ENCODE assay signal across 28 cellular contexts in the genomic region with DNA sequence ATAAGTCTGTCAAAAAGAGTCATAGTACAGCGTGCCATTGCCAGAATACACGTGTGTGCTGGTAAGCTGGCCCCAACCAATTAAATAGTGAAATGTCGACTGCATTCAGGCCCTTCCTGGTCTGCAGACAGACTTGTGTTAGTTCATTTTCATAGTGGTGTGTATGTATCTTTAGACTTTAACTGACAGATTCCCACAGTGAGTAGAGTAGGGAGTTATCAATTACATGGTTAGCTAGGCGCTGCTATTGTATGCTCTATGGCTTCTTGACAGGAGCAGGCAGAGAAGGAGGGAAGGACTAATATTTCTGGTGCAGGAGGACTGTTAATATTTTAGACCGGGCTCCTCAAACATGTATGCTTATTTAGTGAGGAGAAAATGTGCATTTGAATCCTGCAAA.
"Had no signal": no experiment of that assay in that cellular context is flagged by ENCODE, and none has a peak within 500 bp of the region (broad histone marks: within the 10 kb centered on the region; RNA-seq: fewer than 3 reads in every experiment).

No MANE protein-coding gene starts in this region.

- H3K36me3 ChIP-seq: right lobe of liver, sigmoid colon, stomach, thoracic aorta, thyroid gland, tibial nerve, upper lobe of left lung, vagina had no signal

- H3K4me1 ChIP-seq: parathyroid adenoma, sigmoid colon, stomach, thyroid gland, upper lobe of left lung had no signal

- H3K27ac ChIP-seq: parathyroid adenoma, psoas muscle, right lobe of liver, sigmoid colon, stomach, thoracic aorta, thyroid gland, tibial nerve, upper lobe of left lung, vagina had no signal

- H3K27ac Mint-ChIP-seq: naive thymus-derived CD4-positive, alpha-beta T cell; natural killer cell; nephron; progenitor cell of endocrine pancreas; stimulated activated effector memory CD8-positive, alpha-beta T cell treated with anti-CD3 and anti-CD28 coated beads, Interleukin-12 subunit alpha, Interleukin-12 subunit beta, amount 100 ng/mL, for 72 hours; stimulated activated naive B cell treated with anti-CD40 and anti-IgM and Interleukin-4, amounts not matched to agents 10 μg/mL and 1 μg/mL and 100 μg/mL, for 72 hours; stimulated activated naive CD8-positive, alpha-beta T cell treated with anti-CD3 and anti-CD28 coated beads, Interleukin-15, Interleukin-2, amounts not matched to agents 100 ng/mL and 50 ng/mL, for 24 hours had no signal

- ATAC-seq: naive thymus-derived CD4-positive, alpha-beta T cell; natural killer cell; psoas muscle; right cardiac atrium; right lobe of liver; stimulated activated effector memory CD8-positive, alpha-beta T cell treated with anti-CD3 and anti-CD28 coated beads, Interleukin-12 subunit alpha, Interleukin-12 subunit beta, amount 100 ng/mL, for 72 hours; stimulated activated naive B cell treated with anti-CD40 and anti-IgM and Interleukin-4, amounts not matched to agents 10 μg/mL and 1 μg/mL and 100 μg/mL, for 72 hours had no signal

- H3K4me3 ChIP-seq: psoas muscle, right lobe of liver, sigmoid colon, stomach, thoracic aorta, thyroid gland, tibial nerve, upper lobe of left lung, vagina had no signal

- H3K4me3 Mint-ChIP-seq: naive thymus-derived CD4-positive, alpha-beta T cell; natural killer cell; nephron; stimulated activated effector memory CD8-positive, alpha-beta T cell treated with anti-CD3 and anti-CD28 coated beads, Interleukin-12 subunit alpha, Interleukin-12 subunit beta, amount 100 ng/mL, for 72 hours; stimulated activated naive B cell treated with anti-CD40 and anti-IgM and Interleukin-4, amounts not matched to agents 10 μg/mL and 1 μg/mL and 100 μg/mL, for 72 hours; stimulated activated naive CD8-positive, alpha-beta T cell treated with anti-CD3 and anti-CD28 coated beads, Interleukin-15, Interleukin-2, amounts not matched to agents 100 ng/mL and 50 ng/mL, for 24 hours had no signal

- FAIRE-seq: small intestine, urothelium cell line had no signal

- H3K36me3 Mint-ChIP-seq: natural killer cell; stimulated activated effector memory CD8-positive, alpha-beta T cell treated with anti-CD3 and anti-CD28 coated beads, Interleukin-12 subunit alpha, Interleukin-12 subunit beta, amount 100 ng/mL, for 72 hours had no signal

- H3K9me3 ChIP-seq: psoas muscle, right lobe of liver, thyroid gland, vagina had no signal

- H3K9me3 Mint-ChIP-seq: natural killer cell; stimulated activated effector memory CD8-positive, alpha-beta T cell treated with anti-CD3 and anti-CD28 coated beads, Interleukin-12 subunit alpha, Interleukin-12 subunit beta, amount 100 ng/mL, for 72 hours; stimulated activated naive CD8-positive, alpha-beta T cell treated with anti-CD3 and anti-CD28 coated beads, Interleukin-15, Interleukin-2, amounts not matched to agents 100 ng/mL and 50 ng/mL, for 24 hours had no signal

- H2AFZ ChIP-seq: parathyroid adenoma had no signal

- H3K79me2 ChIP-seq: parathyroid adenoma had no signal

- H3K27me3 Mint-ChIP-seq: naive thymus-derived CD4-positive, alpha-beta T cell; progenitor cell of endocrine pancreas; stimulated activated naive CD8-positive, alpha-beta T cell treated with anti-CD3 and anti-CD28 coated beads, Interleukin-15, Interleukin-2, amounts not matched to agents 100 ng/mL and 50 ng/mL, for 24 hours had no signal

- H3K27me3 ChIP-seq: right lobe of liver, sigmoid colon, stomach, thyroid gland, tibial nerve, upper lobe of left lung, vagina had no signal

- H3K4me1 Mint-ChIP-seq: naive thymus-derived CD4-positive, alpha-beta T cell; natural killer cell had no signal

- DNase-seq: naive thymus-derived CD4-positive, alpha-beta T cell; natural killer cell; occipital lobe; posterior cingulate gyrus; psoas muscle; right cardiac atrium; right lobe of liver; sigmoid colon; small intestine; stimulated activated CD4-positive, alpha-beta T cell treated with anti-CD3 and anti-CD28 coated beads, Interleukin-15, amount 100 ng/mL, for 24 hours; stimulated activated CD4-positive, alpha-beta T cell treated with anti-CD3 and anti-CD28 coated beads, Interleukin-2, amount 100 ng/mL, for 24 hours; stimulated activated CD4-positive, alpha-beta T cell treated with anti-CD3 and anti-CD28 coated beads, Interleukin-2, amount 100 ng/mL, for 48 hours; stimulated activated CD4-positive, alpha-beta T cell treated with anti-CD3 and anti-CD28 coated beads, Interleukin-4, amount 100 ng/mL, for 24 hours; stimulated activated naive B cell treated with anti-CD40 and anti-IgM and Interleukin-4, amounts not matched to agents 10 μg/mL and 1 μg/mL and 100 μg/mL, for 72 hours; stimulated activated naive CD4-positive, alpha-beta T cell treated with Interleukin-2 at 50 U/mL for 16 hours; stomach; thyroid gland; trophoblast cell; upper lobe of left lung had no signal

- H3K9ac ChIP-seq: parathyroid adenoma had no signal
